Comparison of ENCODE assay signal across 27 cellular contexts in genomic region chr22:46666577-46667244, GRCh38.
"Had no signal": no experiment of that assay in that cellular context is flagged by ENCODE, and none has a peak within 500 bp of the region (broad histone marks: within the 10 kb centered on the region; RNA-seq: fewer than 3 reads in every experiment).

No MANE protein-coding gene starts in this region.

- ATAC-seq: activated CD4-positive, alpha-beta T cell treated with anti-CD3 and anti-CD28 coated beads for 36 hours; activated CD8-positive, alpha-beta memory T cell treated with anti-CD3 and anti-CD28 coated beads, Interleukin-2, amount 10 ng/mL, durations not matched to agents 7 days and 5 days; activated CD8-positive, alpha-beta T cell treated with anti-CD3 and anti-CD28 coated beads, Interleukin-2, amount 10 ng/mL, durations not matched to agents 7 days and 5 days; activated naive CD8-positive, alpha-beta T cell treated with anti-CD3 and anti-CD28 coated beads, Interleukin-2, amount 50 U/mL, for 24 hours; body of pancreas; gastroesophageal sphincter had no signal

- DNase-seq: activated CD4-positive, alpha-beta memory T cell treated with anti-CD3 and anti-CD28 coated beads for 36 hours; activated CD4-positive, alpha-beta T cell treated with anti-CD3 and anti-CD28 coated beads for 36 hours; activated CD4-positive, alpha-beta T cell treated with anti-CD3 and anti-CD28 coated beads, Interleukin-2, amount 10 ng/mL, durations not matched to agents 24 days and 14 days; activated CD4-positive, CD25-positive, alpha-beta regulatory T cell; activated CD4-positive, CD25-positive, alpha-beta regulatory T cell treated with anti-CD3 and anti-CD28 coated beads, Interleukin-2, amount 50 U/mL, for 72 hours; activated CD8-positive, alpha-beta memory T cell treated with anti-CD3 and anti-CD28 coated beads, Interleukin-2, amount 10 ng/mL, durations not matched to agents 7 days and 5 days; activated CD8-positive, alpha-beta memory T cell treated with anti-CD3 and anti-CD28 coated beads, Interleukin-2, amount 50 U/mL, for 4 hours; activated CD8-positive, alpha-beta T cell treated with anti-CD3 and anti-CD28 coated beads, Interleukin-2, amount 10 ng/mL, durations not matched to agents 7 days and 5 days; activated effector memory CD4-positive, alpha-beta T cell treated with anti-CD3 and anti-CD28 coated beads, Interleukin-2, amount 50 U/mL, for 16 hours; activated naive CD4-positive, alpha-beta T cell treated with anti-CD3 and anti-CD28 coated beads for 36 hours; activated naive CD8-positive, alpha-beta T cell treated with anti-CD3 and anti-CD28 coated beads for 36 hours; activated naive CD8-positive, alpha-beta T cell treated with anti-CD3 and anti-CD28 coated beads, Interleukin-2, amount 50 U/mL, for 24 hours; activated T-cell treated with anti-CD3 and anti-CD28 coated beads, Interleukin-2, amount 50 U/mL, for 1 hour; activated T-cell treated with anti-CD3 and anti-CD28 coated beads, Interleukin-2, amount 50 U/mL, for 48 hours; adrenal gland; amygdala; aorta; body of pancreas; dorsolateral prefrontal cortex; effector memory CD4-positive, alpha-beta T cell; endodermal cell; erythroblast; foreskin melanocyte; T-helper 2 cell had no signal

- H3K4me1 ChIP-seq: body of pancreas, gastroesophageal sphincter had no signal

- H3K4me3 ChIP-seq: adrenal gland, body of pancreas, coronary artery, dorsolateral prefrontal cortex, esophagus muscularis mucosa, gastroesophageal sphincter had no signal

- H3K27me3 ChIP-seq: adrenal gland, body of pancreas, dorsolateral prefrontal cortex, esophagus muscularis mucosa, gastroesophageal sphincter had no signal

- H3K9me3 ChIP-seq: adrenal gland, body of pancreas, esophagus muscularis mucosa, gastroesophageal sphincter had no signal

- H3K27ac ChIP-seq: adrenal gland, body of pancreas, coronary artery, esophagus muscularis mucosa had no signal
